Comparison of ENCODE assay signal across 10 cellular contexts in genomic region chr14:31270196-31270772, GRCh38.
DNase-seq lines count a peak whose midpoint lies in the region; ATAC-seq and TF ChIP-seq lines count a peak whose summit lies in the region.
"Had no signal": no experiment of that assay in that cellular context is flagged by ENCODE, and none has a peak within 500 bp of the region (broad histone marks: within the 10 kb centered on the region; RNA-seq: fewer than 3 reads in every experiment).

No MANE protein-coding gene starts in this region.

- H3K27me3 ChIP-seq in GM23248 (replicated peaks; ENCODE audit: insufficient read depth): no peaks in the 10 kb centered on the region

- no peak overlapping the region for H2AFZ ChIP-seq in GM23248

- H3K4me3 ChIP-seq in GM23248: no peak overlapping the region
- no peak overlapping the region for H3K4me3 ChIP-seq in WI38 (ENCODE audit: low read depth, low read length)

- peaks cover 16% of the 10 kb centered on the region; the same call in 1 of the 2 replicates for H3F3A ChIP-seq in GM23248 (ENCODE audit: insufficient read depth)

- 80 to 81% methylated on average over 4 of the region's 4 CpGs for WGBS in GM23248 (ENCODE audit: low coverage in 1 of 2, low lambda C conversion rate in 2 of 2, missing lambda C conversion rate in 2 of 2), 2 experiments

- TF ChIP-seq CTCF in C4-2B (conservative IDR thresholded peaks at IDR 0.05) (peak; percentile 29), WI38 (IDR thresholded peaks at IDR 0.05; ENCODE audit: low read depth, low read length) (0 out of 2 replicates have a peak, but pooled peaks have one; percentile 16)

- no peaks in the 10 kb centered on the region for H3K79me2 ChIP-seq in GM23248 (ENCODE audit: insufficient read depth)

- H3K4me1 ChIP-seq in GM23248 (ENCODE audit: insufficient read depth): peaks cover 27% of the 10 kb centered on the region

- no peak for ATAC-seq in HG03432 (IDR thresholded peaks at IDR 0.05; ENCODE audit: unreplicated experiment)

- in situ Hi-C loops in GM23248 (cut with MboI): no loop called here

- DNase-seq in GM23248: peak; percentile 31
- peak; percentile 58 for DNase-seq in islet precursor cell
- DNase-seq in NCI-H1436 treated with DMSO at 0.1 percent for 48 hours (lab: John Stamatoyannopoulos, UW): no peak
- no peak for DNase-seq in RPMI8226
- DNase-seq in NCI-H2196 treated with DMSO at 0.1 percent for 48 hours (lab: John Stamatoyannopoulos, UW; ENCODE audit: unreplicated experiment): no peak
- DNase-seq: NCI-H345, nucleus accumbens had no signal

- no peak overlapping the region for H3K9ac ChIP-seq in GM23248

- no peaks in the 10 kb centered on the region for H3K36me3 ChIP-seq in GM23248 (ENCODE audit: low read depth)

- no peaks in the 10 kb centered on the region for H3K9me2 ChIP-seq in GM23248 (ENCODE audit: insufficient read depth)

- H3K9me3 ChIP-seq in GM23248 (ENCODE audit: low read depth): no peaks in the 10 kb centered on the region

- H4K20me1 ChIP-seq in GM23248 (ENCODE audit: insufficient read depth): no peaks in the 10 kb centered on the region

- H3K27ac ChIP-seq in C4-2B (no peak overlapping the region), GM23248 (no peak overlapping the region)

- H3K4me2 ChIP-seq in GM23248 (ENCODE audit: unreplicated experiment): no peak overlapping the region

Comparison
In these comparisons a context has a peak if more than half of its experiments do, and no peak if none do; other contexts are left out.
1. DNase-seq: peak in GM23248 (single experiment) and islet precursor cell (single experiment); none in NCI-H1436 treated with DMSO at 0.1 percent for 48 hours (single experiment), RPMI8226 (single experiment) and NCI-H2196 treated with DMSO at 0.1 percent for 48 hours (single experiment).